11 cellular contexts compared by ENCODE assay signal in genomic region chr6:165986647-165987482, GRCh38.
A peak's percentile ranks its signal among the peaks of the same experiment; 100 is the strongest.
DNase-seq lines count a peak whose midpoint lies in the region; ATAC-seq and TF ChIP-seq lines count a peak whose summit lies in the region.
"Had no signal": no experiment of that assay in that cellular context is flagged by ENCODE, and none has a peak within 500 bp of the region (broad histone marks: within the 10 kb centered on the region; RNA-seq: fewer than 3 reads in every experiment).

No MANE protein-coding gene starts in this region.

- TF ChIP-seq CTCF in ascending aorta (IDR thresholded peaks at IDR 0.05) (no peak), hepatocyte (IDR thresholded peaks at IDR 0.05; ENCODE audit: poor library complexity) (no peak)

- peak overlapping the region; percentile 76 for H3K9ac ChIP-seq in skeletal muscle satellite cell (ENCODE audit: low read depth, low read length)

- H3K27ac ChIP-seq in ascending aorta (no peak overlapping the region), hepatocyte (no peak overlapping the region)

- H3K4me2 ChIP-seq in hepatocyte (peak overlapping the region; percentile 87), skeletal muscle satellite cell (ENCODE audit: low read length) (peak overlapping the region; percentile 90)

- peak overlapping the region; percentile 28 for H3K4me3 ChIP-seq in HAP-1
- peak overlapping the region; percentile 47 to 49 for H3K4me3 ChIP-seq in ascending aorta
- H3K4me3 ChIP-seq in hepatocyte: peak overlapping the region; percentile 15
- H3K4me3 ChIP-seq in skeletal muscle satellite cell (ENCODE audit: low read length): peak overlapping the region; percentile 67

- H3K4me1 ChIP-seq in HAP-1 (no peaks in the 10 kb centered on the region), ascending aorta (peaks cover 0 to 5% of the 10 kb centered on the region in 2 donors), hepatocyte (ENCODE audit: insufficient read depth) (peaks cover 11% of the 10 kb centered on the region), skeletal muscle satellite cell (ENCODE audit: control insufficient read depth, insufficient read depth, low read length) (peaks cover 16% of the 10 kb centered on the region)

- WGBS in hepatocyte (ENCODE audit: low lambda C conversion rate, missing lambda C conversion rate): 3% methylated on average over 19 of the region's 31 CpGs

- peak in 1 of 2 experiments; percentile 38 for DNase-seq in HAP-1 (ENCODE audit: low spot score in 2 of 2)
- no peak for DNase-seq in ascending aorta (ENCODE audit: low spot score in 2 of 2)
- no peak for DNase-seq in hepatocyte (ENCODE audit: low spot score)
- DNase-seq: activated B cell treated with CpG ODN at 0.5 μM for 24 hours; naive thymus-derived CD8-positive, alpha-beta T cell; NCI-H2171 had no signal

- H2AFZ ChIP-seq in hepatocyte: no peak overlapping the region

- H3K9me3 ChIP-seq in HAP-1 (no peaks in the 10 kb centered on the region), ascending aorta (no peaks in the 10 kb centered on the region), hepatocyte (ENCODE audit: low read depth) (no peaks in the 10 kb centered on the region), skeletal muscle satellite cell (replicated peaks; ENCODE audit: low read length) (no peaks in the 10 kb centered on the region)

- ATAC-seq in HG03039 (IDR thresholded peaks at IDR 0.05; ENCODE audit: unreplicated experiment) (no peak), HG03095 (IDR thresholded peaks at IDR 0.05; ENCODE audit: unreplicated experiment) (no peak), HG03442 (IDR thresholded peaks at IDR 0.05; ENCODE audit: unreplicated experiment) (no peak), GM19328 (IDR thresholded peaks at IDR 0.05; ENCODE audit: unreplicated experiment) (no peak)
- ATAC-seq: naive thymus-derived CD8-positive, alpha-beta T cell had no signal

- in situ Hi-C loops in HAP-1 (cut with MboI; ENCODE audit: low sequenced_read_pairs): no loop called here

- no peaks in the 10 kb centered on the region for H3K79me2 ChIP-seq in hepatocyte

- H3K27me3 ChIP-seq in HAP-1 (ENCODE audit: low read depth) (peaks cover 27% of the 10 kb centered on the region), ascending aorta (no peaks in the 10 kb centered on the region), hepatocyte (peaks cover 84% of the 10 kb centered on the region), skeletal muscle satellite cell (ENCODE audit: control insufficient read depth, insufficient read depth, low read length) (peaks cover 57% of the 10 kb centered on the region)

- no peaks in the 10 kb centered on the region for H4K20me1 ChIP-seq in hepatocyte (ENCODE audit: insufficient read depth, poor library complexity, severe bottlenecking)

- intact Hi-C loops in ascending aorta (cut with DNase I): no loop called here

- H3K36me3 ChIP-seq in HAP-1 (replicated peaks): no peaks in the 10 kb centered on the region
- no peaks in the 10 kb centered on the region for H3K36me3 ChIP-seq in ascending aorta
- H3K36me3 ChIP-seq in hepatocyte (replicated peaks; ENCODE audit: insufficient read depth, low read depth): no peaks in the 10 kb centered on the region
- H3K36me3 ChIP-seq in skeletal muscle satellite cell (ENCODE audit: insufficient read depth, low read length): no peaks in the 10 kb centered on the region

- no peaks in the 10 kb centered on the region for H3K9me2 ChIP-seq in hepatocyte (replicated peaks; ENCODE audit: insufficient read depth)

Comparison
In these comparisons a context has a peak if more than half of its experiments do, and no peak if none do; other contexts are left out.
1. H3K4me3 ChIP-seq: peak in every context shown above with its lines; median percentile 67 in skeletal muscle satellite cell; 48 in ascending aorta; 28 in HAP-1; 15 in hepatocyte.